Comparison of ENCODE assay signal across 21 cellular contexts in the genomic region with DNA sequence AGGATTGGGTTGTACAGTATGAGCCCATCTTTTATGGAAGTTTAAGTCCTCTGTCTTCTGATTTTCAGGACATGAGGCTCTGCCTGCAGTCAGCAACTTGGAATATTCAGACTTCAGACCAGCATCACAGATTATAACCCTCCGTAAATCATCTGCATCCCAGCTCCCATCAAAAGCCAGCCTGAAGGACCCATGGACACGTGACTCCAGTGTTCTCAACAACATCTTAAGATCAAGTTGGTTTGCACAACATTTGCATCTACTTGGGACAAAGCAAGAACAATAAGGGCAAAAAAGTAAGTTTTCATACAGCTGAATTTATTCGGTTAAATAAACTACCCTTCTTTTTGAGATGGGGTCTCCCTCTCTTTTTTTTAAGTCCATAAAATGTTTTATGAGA. TPM values are rescaled to one million over a fixed set of nuclear protein-coding genes. Genes with fewer than 3 reads are reported as not detected.
DNase-seq lines count a peak whose midpoint lies in the region; ATAC-seq, FAIRE-seq and TF ChIP-seq lines count a peak whose summit lies in the region.
"Had no signal": no experiment of that assay in that cellular context is flagged by ENCODE, and none has a peak within 500 bp of the region (broad histone marks: within the 10 kb centered on the region; RNA-seq: fewer than 3 reads in every experiment).

No MANE protein-coding gene starts in this region.

- POLR2A ChIA-PET in K562 (lab: Yijun Ruan, JAX) = interaction anchor here (1.1 kb wide), 1 partner anchor 12 kb away, joined by 4 read pairs; no protein-coding TSS in a partner anchor
- POLR2A ChIA-PET in activated CD4-positive, alpha-beta T cell treated with anti-CD3 and anti-CD28 coated beads for 36 hours (lab: Charles Lee) = no interaction called here

- H3K9me1 ChIP-seq in K562 (ENCODE audit: control insufficient read depth, insufficient read depth, low read length) = no peaks in the 10 kb centered on the region

- TF ChIP-seq RAD21 in K562 (CRISPR knock-in tag; conservative IDR thresholded peaks at IDR 0.05 in 1 of 2, IDR thresholded peaks at IDR 0.05 in 1 of 2) = no peak

- CTCF ChIA-PET in K562 (lab: Yijun Ruan, JAX; ENCODE audit: low intra/inter-chr PET ratio) = no interaction called here
- CTCF ChIA-PET in activated CD4-positive, alpha-beta T cell treated with anti-CD3 and anti-CD28 coated beads for 36 hours (lab: Charles Lee) = no interaction called here

- intact Hi-C loops in K562 (cut with micrococcal nuclease) = no loop called here
- intact Hi-C loops in activated CD4-positive, alpha-beta T cell treated with anti-CD3 and anti-CD28 coated beads for 36 hours (cut with DNase I, micrococcal nuclease) = no loop called here

- TF ChIP-seq POLR2A in K562 (conservative IDR thresholded peaks at IDR 0.05) = no peak

- peak overlapping the region; percentile 96 for H3K27ac ChIP-seq in C4-2B
- no peak overlapping the region for H3K27ac ChIP-seq in K562 (ENCODE audit: extremely low read depth, low read depth, low read length)
- H3K27ac ChIP-seq: SK-N-MC had no signal

- no peak for FAIRE-seq in K562 (lab: Jason Lieb, UNC)
- no peak for FAIRE-seq in urothelium cell line (lab: Jason Lieb, UNC)
- FAIRE-seq: H54 had no signal

- no TSS peak for BruUV-seq in K562 (replicated peaks; lab: Mats Ljungman, UMichigan)

- peak overlapping the region; percentile 67 for H3K27ac Mint-ChIP-seq in type B pancreatic cell
- H3K27ac Mint-ChIP-seq in activated CD4-positive, alpha-beta T cell treated with anti-CD3 and anti-CD28 coated beads for 36 hours = no peak overlapping the region
- H3K27ac Mint-ChIP-seq: CD4-positive, CD25-positive, alpha-beta regulatory T cell; IgD-negative memory B cell had no signal

- TF ChIP-seq CTCF in C4-2B (conservative IDR thresholded peaks at IDR 0.05) = no peak
- no peak for TF ChIP-seq CTCF in K562 (IDR thresholded peaks at IDR 0.05 in 2 of 3, conservative IDR thresholded peaks at IDR 0.05 in 1 of 3; ENCODE audit: insufficient read depth in 2 of 3, low read depth in 1 of 3, low read length in 3 of 3)
- TF ChIP-seq CTCF in type B pancreatic cell (conservative IDR thresholded peaks at IDR 0.05) = no peak

- in situ Hi-C loops in K562 (cut with MboI) = no loop called here

- no peak for DNase-seq in K562 (ENCODE audit: extremely low read depth in 1 of 4, low spot score in 3 of 4)
- DNase-seq in type B pancreatic cell (ENCODE audit: extremely low spot score, unreplicated experiment) = no peak
- no peak for DNase-seq in activated CD4-positive, alpha-beta T cell treated with anti-CD3 and anti-CD28 coated beads for 36 hours
- no peak for DNase-seq in SHP77 treated with DMSO at 0.1 percent for 48 hours (lab: John Stamatoyannopoulos, UW)
- DNase-seq in urothelium cell line (ENCODE audit: low spot score) = no peak
- DNase-seq: BE2C; CD4-positive, CD25-positive, alpha-beta regulatory T cell; DMS79; Karpas-422; NCI-H1417; NCI-H1694 treated with DMSO at 0.1 percent for 48 hours; NCI-H2081 treated with DMSO at 0.1 percent for 48 hours; NCI-H446; NCI-H526; RPMI8226; SHP77 had no signal

- 26% methylated on average over 3 of the region's 3 CpGs for WGBS in K562 (ENCODE audit: insufficient coverage, low coverage, missing lambda C conversion rate)

- H3K4me3 Mint-ChIP-seq in type B pancreatic cell = no peak overlapping the region
- H3K4me3 Mint-ChIP-seq in activated CD4-positive, alpha-beta T cell treated with anti-CD3 and anti-CD28 coated beads for 36 hours = no peak overlapping the region
- H3K4me3 Mint-ChIP-seq: CD4-positive, CD25-positive, alpha-beta regulatory T cell; IgD-negative memory B cell had no signal

- no peak overlapping the region for H3K4me3 ChIP-seq in K562
- no peak overlapping the region for H3K4me3 ChIP-seq in mucosa of stomach (ENCODE audit: low read length)
- H3K4me3 ChIP-seq: SK-N-MC had no signal

- no peaks in the 10 kb centered on the region for H3K9me3 ChIP-seq in K562 (replicated peaks; ENCODE audit: control insufficient read depth, insufficient read depth, low read depth, low read length)
- H3K9me3 ChIP-seq in mucosa of stomach (ENCODE audit: control insufficient read depth, low read length) = no peaks in the 10 kb centered on the region
- H3K9me3 ChIP-seq: BE2C had no signal

- H3K4me1 ChIP-seq in K562 (replicated peaks in 1 of 2; ENCODE audit: control insufficient read depth in 2 of 2, insufficient read depth in 2 of 2, low read length in 2 of 2) (peaks cover 0 to 6% of the 10 kb centered on the region in 2 experiments; a peak in 1 of 5 replicates), mucosa of stomach (ENCODE audit: control insufficient read depth, insufficient read depth, low read length) (peaks cover 47% of the 10 kb centered on the region)
- H3K4me1 ChIP-seq: BE2C had no signal

- no peaks in the 10 kb centered on the region for H3K9me3 Mint-ChIP-seq in type B pancreatic cell
- H3K9me3 Mint-ChIP-seq in activated CD4-positive, alpha-beta T cell treated with anti-CD3 and anti-CD28 coated beads for 36 hours (ENCODE audit: low read depth) = no peaks in the 10 kb centered on the region
- H3K9me3 Mint-ChIP-seq: IgD-negative memory B cell had no signal

- no peak for TF ChIP-seq EP300 in K562 (IDR thresholded peaks at IDR 0.05; ENCODE audit: low read length)

- no peak overlapping the region for H2AFZ ChIP-seq in K562 (ENCODE audit: low read depth, low read length)

- H3K36me3 Mint-ChIP-seq in type B pancreatic cell = no peaks in the 10 kb centered on the region
- H3K36me3 Mint-ChIP-seq in activated CD4-positive, alpha-beta T cell treated with anti-CD3 and anti-CD28 coated beads for 36 hours (ENCODE audit: low read depth) = no peaks in the 10 kb centered on the region
- H3K36me3 Mint-ChIP-seq: CD4-positive, CD25-positive, alpha-beta regulatory T cell had no signal

- no peak for ATAC-seq in K562
- ATAC-seq in activated CD4-positive, alpha-beta T cell treated with anti-CD3 and anti-CD28 coated beads for 36 hours = no peak

- peaks cover 4 to 11% of the 10 kb centered on the region in 2 experiments; a peak in 3 of 5 replicates for H3K27me3 ChIP-seq in K562 (ENCODE audit: control insufficient read depth in 2 of 2, insufficient read depth in 2 of 2, low read length in 2 of 2)
- no peaks in the 10 kb centered on the region for H3K27me3 ChIP-seq in mucosa of stomach (ENCODE audit: control insufficient read depth, insufficient read depth, low read length)
- H3K27me3 ChIP-seq: BE2C had no signal

- H3K4me1 Mint-ChIP-seq in type B pancreatic cell (ENCODE audit: unreplicated experiment) = peaks cover 4% of the 10 kb centered on the region
- peaks cover 2% of the 10 kb centered on the region for H3K4me1 Mint-ChIP-seq in activated CD4-positive, alpha-beta T cell treated with anti-CD3 and anti-CD28 coated beads for 36 hours

- H3K36me3 ChIP-seq in K562 (ENCODE audit: control insufficient read depth, insufficient read depth, low read length) = no peaks in the 10 kb centered on the region
- no peaks in the 10 kb centered on the region for H3K36me3 ChIP-seq in mucosa of stomach (ENCODE audit: control insufficient read depth, insufficient read depth, low read length)
- H3K36me3 ChIP-seq: BE2C had no signal

- H3K79me2 ChIP-seq in K562 (ENCODE audit: control insufficient read depth, insufficient read depth, low read length) = no peaks in the 10 kb centered on the region

- H4K20me1 ChIP-seq in K562 (replicated peaks; ENCODE audit: control insufficient read depth, insufficient read depth, low read length) = no peaks in the 10 kb centered on the region

- H3K9ac ChIP-seq in K562 (ENCODE audit: insufficient read depth in 1 of 2, low read depth in 2 of 2, low read length in 2 of 2) (no peak overlapping the region), mucosa of stomach (ENCODE audit: low read length) (peak overlapping the region; percentile 54)

- H3K4me2 ChIP-seq in K562 (ENCODE audit: insufficient read depth, low read length) = no peak overlapping the region

- H3K27me3 Mint-ChIP-seq in type B pancreatic cell = no peaks in the 10 kb centered on the region
- H3K27me3 Mint-ChIP-seq in activated CD4-positive, alpha-beta T cell treated with anti-CD3 and anti-CD28 coated beads for 36 hours = peaks cover 9% of the 10 kb centered on the region

TF ChIP-seq in K562, 482 proteins besides CTCF, POLR2A, EP300 and RAD21 (continues in another document):
- TF ChIP-seq, protein P1, sequence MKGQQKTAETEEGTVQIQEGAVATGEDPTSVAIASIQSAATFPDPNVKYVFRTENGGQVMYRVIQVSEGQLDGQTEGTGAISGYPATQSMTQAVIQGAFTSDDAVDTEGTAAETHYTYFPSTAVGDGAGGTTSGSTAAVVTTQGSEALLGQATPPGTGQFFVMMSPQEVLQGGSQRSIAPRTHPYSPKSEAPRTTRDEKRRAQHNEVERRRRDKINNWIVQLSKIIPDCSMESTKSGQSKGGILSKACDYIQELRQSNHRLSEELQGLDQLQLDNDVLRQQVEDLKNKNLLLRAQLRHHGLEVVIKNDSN (CRISPR knock-in tag; IDR thresholded peaks at IDR 0.05) = peak; percentile 13; the same call in 1 of the 2 replicates
- no peak for TF ChIP-seq EWSR1 (IDR thresholded peaks at IDR 0.05; ENCODE audit: borderline replicate concordance, low read depth, partially characterized antibody)
- no peak for TF ChIP-seq ELF2 (CRISPR knock-in tag; IDR thresholded peaks at IDR 0.05)
- TF ChIP-seq DIDO1 (tag; IDR thresholded peaks at IDR 0.05; ENCODE audit: low read depth) = no peak
- no peak for TF ChIP-seq CCAR2 (IDR thresholded peaks at IDR 0.05; ENCODE audit: low read depth, low read length)

RNA-seq across cellular contexts. Expression of a gene that starts 12.7 kb away (rescaled TPM):
- 0.16 and 0.44 TPM in 2 replicates for total RNA-seq in K562 (2011; cell fraction: chromatin; rRNA removed; ENCODE audit: low replicate concordance)
- 0.17 TPM in 1 of 2 replicates, not detected in the other for total RNA-seq in K562 (2011; cell fraction: nucleolus; rRNA removed)
- total RNA-seq in K562 (2011; cell fraction: nucleoplasm; rRNA removed) = 0.31 and 0.95 TPM in 2 replicates
- 0.94 and 1.8 TPM in 2 replicates for total RNA-seq in K562 (2014; rRNA removed)
- 2.3 and 2.5 TPM in 2 replicates for total RNA-seq in K562 (2014; rRNA removed; fragmentation: Illumina TruSeq; extraction: Trizol)
- 0.83 and 1.1 TPM in 2 replicates for total RNA-seq in K562 (2015; rRNA removed; fragmentation: Illumina TruSeq; extraction: Trizol)
- total RNA-seq in K562 (2021) = 1.3 and 2.7 TPM in 2 replicates
- polyA plus RNA-seq in K562 (2011; rRNA removed) = 2.4 and 2.6 TPM in 2 replicates
- polyA plus RNA-seq in K562 (2011; cell fraction: cytosol; rRNA removed) = 0.12 and 0.34 TPM in 2 replicates
- polyA plus RNA-seq in K562 (2011; cell fraction: nucleus; rRNA removed) = 0.16 and 0.88 TPM in 2 replicates
- 0.90 and 1.7 TPM in 2 replicates for polyA plus RNA-seq in K562 (2012)
- 1.7 and 2.3 TPM in 2 replicates for polyA plus RNA-seq in K562 (2014; fragmentation: Illumina TruSeq; extraction: Trizol)
- polyA plus RNA-seq in K562 (2014; fragmentation: Nextera tagmentation; extraction: Ambion mirVana) = 1 to 10 TPM; 1.5 to 1.6 TPM
- 1.6 and 2.2 TPM in 2 replicates for polyA plus RNA-seq in K562 (2014; rRNA removed)
- 0.77 and 1.9 TPM in 2 replicates for polyA minus RNA-seq in K562 (2011; rRNA and poly(A)+ RNA removed)
- 1.7 TPM in 1 of 2 replicates, not detected in the other for polyA minus RNA-seq in K562 (2011; cell fraction: cytosol; rRNA and poly(A)+ RNA removed)
- polyA minus RNA-seq in K562 (2011; cell fraction: nucleus; rRNA and poly(A)+ RNA removed) = 0.13 and 0.56 TPM in 2 replicates
- 9.1 and 22.1 TPM in 2 replicates for total RNA-seq in type B pancreatic cell (ENCODE audit: low replicate concordance)
- not detected for total RNA-seq in activated CD4-positive, alpha-beta T cell treated with anti-CD3 and anti-CD28 coated beads for 36 hours
- total RNA-seq: CD4-positive, CD25-positive, alpha-beta regulatory T cell had no signal
- polyA plus RNA-seq: CD4-positive, CD25-positive, alpha-beta regulatory T cell; IgD-negative memory B cell had no signal
